ENCODE assay signal across 8 cellular contexts in genomic region chr10:69802424-69803161, GRCh38. TPM values are rescaled to one million over a fixed set of nuclear protein-coding genes. Genes with fewer than 3 reads are reported as not detected.
DNase-seq lines count a peak whose midpoint lies in the region; ATAC-seq and TF ChIP-seq lines count a peak whose summit lies in the region.

No MANE protein-coding gene starts in this region.

- H3K9me3 ChIP-seq in HCT116 (ENCODE audit: control insufficient read depth in 1 of 2, insufficient read depth in 1 of 2, low read depth in 1 of 2, low read length in 2 of 2) (no peaks in the 10 kb centered on the region), iPS-18a (ENCODE audit: control insufficient read depth, low read depth, low read length) (no peaks in the 10 kb centered on the region), spleen (no peaks in the 10 kb centered on the region)

- H2AFZ ChIP-seq in HCT116 (ENCODE audit: low read depth, low read length, poor library complexity, severe bottlenecking): peak overlapping the region; percentile 77

- H3K9ac ChIP-seq in HCT116 (ENCODE audit: low read length) (peak overlapping the region; percentile 60), iPS-18a (ENCODE audit: low read length) (no peak overlapping the region)

- intact Hi-C loops in HCT116 (cut with micrococcal nuclease): loop anchor here (5.0 kb wide), 1 partner anchor 110 kb away; no protein-coding TSS in a partner anchor
- intact Hi-C loops in spleen (cut with DNase I; ENCODE audit: low total_unique reads): loop anchor here (10.0 kb wide), 1 partner anchor 112 kb away; no protein-coding TSS in a partner anchor

- H3K4me1 ChIP-seq in HCT116 (ENCODE audit: control insufficient read depth in 1 of 2, insufficient read depth in 2 of 2, low read length in 2 of 2) (peaks cover 14 to 56% of the 10 kb centered on the region in 2 experiments), iPS-18a (ENCODE audit: control insufficient read depth, low read depth, low read length) (peaks cover 24% of the 10 kb centered on the region), spleen (peaks cover 8 to 35% (median 27%) of the 10 kb centered on the region in 6 donors)

- no peaks in the 10 kb centered on the region for H3K79me2 ChIP-seq in HCT116 (ENCODE audit: insufficient read depth, low read length)

- RAD21 ChIA-PET in HCT116 (lab: Charles Lee; ENCODE audit: low non-redundant PET in 1 of 2, low total read pairs in 2 of 2, uncharacterized antibody in 2 of 2, unreplicated experiment in 2 of 2): no interaction called here

- peak overlapping the region; percentile 35; the same call in 1 of the 2 replicates for H3K27ac ChIP-seq in HCT116 (ENCODE audit: low read depth, low read length)
- H3K27ac ChIP-seq in iPS-18a (ENCODE audit: low read length): no peak overlapping the region
- H3K27ac ChIP-seq in spleen: peak overlapping the region in 2 of 8 donors; percentile 15 to 31

- H3K27me3 ChIP-seq in HCT116 (ENCODE audit: insufficient read depth, low read length) (no peaks in the 10 kb centered on the region), iPS-18a (ENCODE audit: control insufficient read depth, insufficient read depth, low read length) (peaks cover 55% of the 10 kb centered on the region), spleen (replicated peaks in 1 of 7) (peaks cover 0 to 67% (median 27%) of the 10 kb centered on the region in 7 donors)

- TF ChIP-seq CTCF in HCT116 (IDR thresholded peaks at IDR 0.05 in 2 of 3, conservative IDR thresholded peaks at IDR 0.05 in 1 of 3; ENCODE audit: borderline replicate concordance in 1 of 3, insufficient read depth in 1 of 3, low read depth in 2 of 3, low read length in 2 of 3): 0 out of 6 replicates have a peak, but pooled peaks of 1 of the 3 experiments have one; percentile 8
- no peak for TF ChIP-seq CTCF in spleen (IDR thresholded peaks at IDR 0.05 in 8 of 11, conservative IDR thresholded peaks at IDR 0.05 in 3 of 11)

- CTCF ChIA-PET in HCT116 (lab: Charles Lee): interaction anchor here (1.0 to 1.6 kb wide), 3 partner anchors 13 to 112 kb away, joined by 4 to 5 read pairs (median 4); no protein-coding TSS in a partner anchor

- 0 to 3% (median 2%) methylated on average over 28 to 80 of the region's 80 CpGs for WGBS in spleen, 5 donors

- H3K36me3 ChIP-seq in HCT116 (ENCODE audit: control insufficient read depth in 1 of 2, insufficient read depth in 2 of 2, low read length in 2 of 2) (no peaks in the 10 kb centered on the region), iPS-18a (ENCODE audit: control insufficient read depth, low read depth, low read length) (no peaks in the 10 kb centered on the region), spleen (no peaks in the 10 kb centered on the region)

- DNase-seq in HCT116 (ENCODE audit: low read depth, low spot score): no peak
- DNase-seq in astrocyte of the hippocampus (ENCODE audit: low read depth, low spot score): peak; percentile 84
- DNase-seq in spleen: peak; percentile 75
- DNase-seq in cortex of kidney (lab: John Stamatoyannopoulos, UW): no peak
- no peak for DNase-seq in activated gamma-delta T cell treated with Interleukin-2 at 50 U/mL for 16 hours
- no peak for DNase-seq in NCI-H1436 treated with DMSO at 0.1 percent for 48 hours (lab: John Stamatoyannopoulos, UW)

- BruUV-seq in HCT116 (replicated peaks; lab: Mats Ljungman, UMichigan): no TSS peak

- H3K4me2 ChIP-seq in HCT116 (ENCODE audit: low read length): peak overlapping the region; percentile 97

- H3K9me2 ChIP-seq in HCT116 (ENCODE audit: insufficient read depth): no peaks in the 10 kb centered on the region

- no peaks in the 10 kb centered on the region for H4K20me1 ChIP-seq in HCT116 (ENCODE audit: insufficient read depth)

- TF ChIP-seq RAD21 in HCT116 (IDR thresholded peaks at IDR 0.05; ENCODE audit: low read depth): no peak

- TF ChIP-seq POLR2A in HCT116 (IDR thresholded peaks at IDR 0.05; ENCODE audit: borderline replicate concordance, extremely low read depth, insufficient read depth, insufficient read length) (no peak), spleen (IDR thresholded peaks at IDR 0.05) (no peak)

- ATAC-seq in HCT116: peak; percentile 44
- no peak for ATAC-seq in GM21529 (IDR thresholded peaks at IDR 0.05; ENCODE audit: unreplicated experiment)

- POLR2A ChIA-PET in HCT116 (lab: Charles Lee): no interaction called here

- H3K4me3 ChIP-seq in HCT116 (replicated peaks in 1 of 2; ENCODE audit: low read depth in 1 of 2, low read length in 2 of 2): peak overlapping the region; percentile 69 to 75
- peak overlapping the region; percentile 76 for H3K4me3 ChIP-seq in iPS-18a (ENCODE audit: low read length)
- H3K4me3 ChIP-seq in spleen: peak overlapping the region; percentile 30 to 67 (median 44)

TF ChIP-seq in HCT116, 20 proteins besides CTCF, POLR2A, EP300 and RAD21:
- TF ChIP-seq CEBPB (IDR thresholded peaks at IDR 0.05; ENCODE audit: low read depth) (no peak), POLR2AphosphoS5 (IDR thresholded peaks at IDR 0.05; ENCODE audit: low read depth, low read length) (0 out of 2 replicates have a peak, but pooled peaks have one; percentile 22), YY1 (IDR thresholded peaks at IDR 0.05; ENCODE audit: extremely low read depth, insufficient replicate concordance, low read depth, low read length) (no peak), ELF1 (IDR thresholded peaks at IDR 0.05; ENCODE audit: borderline replicate concordance, low read depth) (no peak), REST (IDR thresholded peaks at IDR 0.05; ENCODE audit: low read depth) (no peak), ZBTB33 (IDR thresholded peaks at IDR 0.05; ENCODE audit: extremely low read depth, insufficient replicate concordance, low read length) (no peak)
TF ChIP-seq in HCT116: peak in this region for 1.

RNA-seq across cellular contexts. Expression of gene COL13A1, which starts 0.9 kb away (rescaled TPM):
- total RNA-seq in HCT116 (2021; ENCODE audit: unreplicated experiment): 5.9 TPM
- 9.4 and 10.1 TPM in 2 replicates for polyA plus RNA-seq in HCT116 (2012)
- 10 to 100 TPM in 3 of 7 donors, 1 to 10 TPM in 4; 4.5 to 16.1 (median 8.6) TPM for total RNA-seq in spleen
- 10 to 100 TPM in 2 of 3 donors, 1 to 10 TPM in 1; 4.1 to 13.7 (median 10.4) TPM for polyA plus RNA-seq in spleen

Comparison
In these comparisons a context has a peak if more than half of its experiments do, and no peak if none do; other contexts are left out.
1. DNase-seq: peak in astrocyte of the hippocampus (single experiment) and spleen (single experiment); none in HCT116 (single experiment), cortex of kidney (single experiment), activated gamma-delta T cell treated with Interleukin-2 at 50 U/mL for 16 hours (single experiment) and NCI-H1436 treated with DMSO at 0.1 percent for 48 hours (single experiment).
2. Peak in every context shown above with its lines, with median percentiles within 50 percentile points of each other: H3K4me3 ChIP-seq.